Comparison of ENCODE assay signal across 9 cellular contexts in genomic region chr21:17793271-17793670, GRCh38. TPM values are rescaled to one million over a fixed set of nuclear protein-coding genes. Genes with fewer than 3 reads are reported as not detected.
DNase-seq lines count a peak whose midpoint lies in the region; ATAC-seq lines count a peak whose summit lies in the region.
"Had no signal": no experiment of that assay in that cellular context is flagged by ENCODE, and none has a peak within 500 bp of the region (broad histone marks: within the 10 kb centered on the region; RNA-seq: fewer than 3 reads in every experiment).

No MANE protein-coding gene starts in this region.

- H3K36me3 ChIP-seq in duodenal mucosa (ENCODE audit: control insufficient read depth in 1 of 2, insufficient read depth in 2 of 2, low read length in 2 of 2) (peaks cover 0 to 3% of the 10 kb centered on the region in 2 donors), stomach smooth muscle (ENCODE audit: control insufficient read depth in 2 of 2, insufficient read depth in 2 of 2, low read length in 2 of 2) (peaks cover 0 to 2% of the 10 kb centered on the region in 2 donors)

- H3K27ac ChIP-seq in duodenal mucosa (ENCODE audit: low read depth, low read length) = no peak overlapping the region
- no peak overlapping the region for H3K27ac ChIP-seq in stomach smooth muscle (ENCODE audit: low read length)

- H3K4me3 Mint-ChIP-seq in activated naive CD4-positive, alpha-beta T cell treated with anti-CD3 and anti-CD28 coated beads, Interleukin-2, amount 10 ng/mL, durations not matched to agents 7 days and 5 days = peak overlapping the region; percentile 66

- no peaks in the 10 kb centered on the region for H3K9me3 ChIP-seq in duodenal mucosa (ENCODE audit: control insufficient read depth in 1 of 2, low read length in 2 of 2)
- H3K9me3 ChIP-seq in stomach smooth muscle (ENCODE audit: control insufficient read depth in 2 of 2, low read length in 2 of 2) = no peaks in the 10 kb centered on the region

- H3K36me3 Mint-ChIP-seq in activated naive CD4-positive, alpha-beta T cell treated with anti-CD3 and anti-CD28 coated beads, Interleukin-2, amount 10 ng/mL, durations not matched to agents 7 days and 5 days = peaks cover 48% of the 10 kb centered on the region

- intact Hi-C loops in head of caudate nucleus (cut with DNase I) = no loop called here

- H3K9ac ChIP-seq in duodenal mucosa (ENCODE audit: low read depth in 1 of 2, low read length in 2 of 2) (peak overlapping the region in 1 of 2 donors; percentile 47), stomach smooth muscle (ENCODE audit: low read length in 2 of 2) (peak overlapping the region in 1 of 2 donors; percentile 35)

- H3K4me3 ChIP-seq in duodenal mucosa (ENCODE audit: low read depth in 1 of 2, low read length in 2 of 2) = peak overlapping the region; percentile 62 to 67
- H3K4me3 ChIP-seq in stomach smooth muscle (ENCODE audit: low read length in 2 of 2) = peak overlapping the region; percentile 63 to 69

- no peaks in the 10 kb centered on the region for H3K9me3 Mint-ChIP-seq in activated naive CD4-positive, alpha-beta T cell treated with anti-CD3 and anti-CD28 coated beads, Interleukin-2, amount 10 ng/mL, durations not matched to agents 7 days and 5 days

- peaks cover 74% of the 10 kb centered on the region for H3K4me1 Mint-ChIP-seq in activated naive CD4-positive, alpha-beta T cell treated with anti-CD3 and anti-CD28 coated beads, Interleukin-2, amount 10 ng/mL, durations not matched to agents 7 days and 5 days

- no peaks in the 10 kb centered on the region for H3K27me3 Mint-ChIP-seq in activated naive CD4-positive, alpha-beta T cell treated with anti-CD3 and anti-CD28 coated beads, Interleukin-2, amount 10 ng/mL, durations not matched to agents 7 days and 5 days

- H3K27ac Mint-ChIP-seq in activated naive CD4-positive, alpha-beta T cell treated with anti-CD3 and anti-CD28 coated beads, Interleukin-2, amount 10 ng/mL, durations not matched to agents 7 days and 5 days = peak overlapping the region; percentile 90

- CTCF ChIA-PET in activated naive CD4-positive, alpha-beta T cell treated with anti-CD3 and anti-CD28 coated beads, Interleukin-2, amount 10 ng/mL, durations not matched to agents 7 days and 5 days (lab: Charles Lee) = interaction anchor here (2.0 to 2.1 kb wide), 2 partner anchors 12 to 25 kb away, joined by 10 to 13 read pairs; partner anchors contain the start of gene C21orf91

- no peak for DNase-seq in activated naive CD4-positive, alpha-beta T cell treated with anti-CD3 and anti-CD28 coated beads, Interleukin-2, amount 10 ng/mL, durations not matched to agents 7 days and 5 days
- DNase-seq in activated naive CD4-positive, alpha-beta T cell treated with Interleukin-2 at 50 U/mL for 16 hours = no peak
- DNase-seq in mucosa of gallbladder (ENCODE audit: low spot score) = no peak
- DNase-seq in NK-92 (lab: John Stamatoyannopoulos, UW; ENCODE audit: unreplicated experiment) = no peak
- DNase-seq in head of caudate nucleus = no peak
- DNase-seq: NCI-H1694 had no signal

- ATAC-seq in HG03432 (IDR thresholded peaks at IDR 0.05; ENCODE audit: unreplicated experiment) = peak; percentile 13

- no peaks in the 10 kb centered on the region for H3K27me3 ChIP-seq in duodenal mucosa (ENCODE audit: control insufficient read depth in 1 of 2, insufficient read depth in 2 of 2, low read length in 2 of 2)
- no peaks in the 10 kb centered on the region for H3K27me3 ChIP-seq in stomach smooth muscle (ENCODE audit: control insufficient read depth in 1 of 2, insufficient read depth in 2 of 2, low read length in 2 of 2)

- H3K4me1 ChIP-seq in duodenal mucosa (ENCODE audit: control insufficient read depth in 1 of 2, insufficient read depth in 2 of 2, low read length in 2 of 2) (peaks cover 4 to 29% of the 10 kb centered on the region in 2 donors), stomach smooth muscle (ENCODE audit: control insufficient read depth, insufficient read depth, low read length) (peaks cover 3% of the 10 kb centered on the region)

RNA-seq across cellular contexts. Expression of gene C21orf91, which starts 25.9 kb away (rescaled TPM):
- 7.4 TPM for total RNA-seq in mucosa of gallbladder
